Comparison of ENCODE assay signal across 8 cellular contexts in the genomic region with DNA sequence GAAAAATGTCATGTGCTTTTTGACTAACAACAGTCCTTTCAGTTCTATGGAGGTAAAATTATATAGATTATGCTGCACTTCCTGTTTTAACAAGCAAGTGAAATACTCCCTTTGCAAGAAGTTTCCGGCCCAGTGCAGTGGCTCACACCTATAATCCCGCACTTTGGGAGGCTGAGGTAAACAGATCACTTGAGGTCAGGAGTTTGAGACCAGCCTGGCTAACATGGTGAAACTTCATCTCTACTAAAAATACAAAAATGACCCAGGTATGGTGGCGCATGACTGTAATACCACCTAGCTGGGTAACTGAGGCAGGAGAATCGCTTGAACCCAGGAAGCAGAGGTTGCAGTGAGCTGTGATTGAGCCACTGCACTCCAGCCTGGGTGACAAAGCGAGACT. TPM values are rescaled to one million over a fixed set of nuclear protein-coding genes. Genes with fewer than 3 reads are reported as not detected.
A peak's percentile ranks its signal among the peaks of the same experiment; 100 is the strongest.
DNase-seq lines count a peak whose midpoint lies in the region; ATAC-seq lines count a peak whose summit lies in the region.
"Not testable (repeated sequence)": the region's sequence is repeated elsewhere in the genome, so short reads cannot be mapped to it uniquely, and the experiment has no call there.

No MANE protein-coding gene starts in this region.

- H3K27ac ChIP-seq in right cardiac atrium (ENCODE audit: low read length): peak overlapping the region; percentile 45

- peak; percentile 54 for DNase-seq in CD1c-positive myeloid dendritic cell (ENCODE audit: extremely low spot score)
- DNase-seq in NAMALWA (ENCODE audit: low spot score): peak; percentile 24
- peak in 3 of 5 experiments; percentile 32 to 83 (median 50) for DNase-seq in T-helper 2 cell
- peak; percentile 72 for DNase-seq in activated CD8-positive, alpha-beta T cell treated with anti-CD3 and anti-CD28 coated beads, Interleukin-2, amount 10 ng/mL, durations not matched to agents 7 days and 5 days
- not testable (repeated sequence) for DNase-seq in activated naive CD8-positive, alpha-beta T cell treated with anti-CD3 and anti-CD28 coated beads, Interleukin-2, amount 10 ng/mL, durations not matched to agents 7 days and 5 days; right cardiac atrium; stimulated activated effector memory CD8-positive, alpha-beta T cell treated with anti-CD3 and anti-CD28 coated beads, Interleukin-12 subunit alpha, Interleukin-12 subunit beta, amount 100 ng/mL, for 72 hours (ENCODE audit: low spot score in 2 of 2)

- peaks cover 40% of the 10 kb centered on the region for H3K4me1 Mint-ChIP-seq in activated CD8-positive, alpha-beta T cell treated with anti-CD3 and anti-CD28 coated beads, Interleukin-2, amount 10 ng/mL, durations not matched to agents 7 days and 5 days (ENCODE audit: low read depth)
- H3K4me1 Mint-ChIP-seq in activated naive CD8-positive, alpha-beta T cell treated with anti-CD3 and anti-CD28 coated beads, Interleukin-2, amount 10 ng/mL, durations not matched to agents 7 days and 5 days: peaks cover 38% of the 10 kb centered on the region
- peaks cover 66% of the 10 kb centered on the region for H3K4me1 Mint-ChIP-seq in stimulated activated effector memory CD8-positive, alpha-beta T cell treated with anti-CD3 and anti-CD28 coated beads, Interleukin-12 subunit alpha, Interleukin-12 subunit beta, amount 100 ng/mL, for 72 hours

- intact Hi-C loops in right cardiac atrium (cut with DNase I): not testable (repeated sequence)

- peak overlapping the region; percentile 54 for H3K4me3 Mint-ChIP-seq in activated CD8-positive, alpha-beta T cell treated with anti-CD3 and anti-CD28 coated beads, Interleukin-2, amount 10 ng/mL, durations not matched to agents 7 days and 5 days
- H3K4me3 Mint-ChIP-seq in activated naive CD8-positive, alpha-beta T cell treated with anti-CD3 and anti-CD28 coated beads, Interleukin-2, amount 10 ng/mL, durations not matched to agents 7 days and 5 days: peak overlapping the region; percentile 76
- H3K4me3 Mint-ChIP-seq in stimulated activated effector memory CD8-positive, alpha-beta T cell treated with anti-CD3 and anti-CD28 coated beads, Interleukin-12 subunit alpha, Interleukin-12 subunit beta, amount 100 ng/mL, for 72 hours: peak overlapping the region; percentile 53

- H3K27ac Mint-ChIP-seq in activated CD8-positive, alpha-beta T cell treated with anti-CD3 and anti-CD28 coated beads, Interleukin-2, amount 10 ng/mL, durations not matched to agents 7 days and 5 days: peak overlapping the region; percentile 90
- H3K27ac Mint-ChIP-seq in activated naive CD8-positive, alpha-beta T cell treated with anti-CD3 and anti-CD28 coated beads, Interleukin-2, amount 10 ng/mL, durations not matched to agents 7 days and 5 days: peak overlapping the region; percentile 89
- peak overlapping the region; percentile 94 for H3K27ac Mint-ChIP-seq in stimulated activated effector memory CD8-positive, alpha-beta T cell treated with anti-CD3 and anti-CD28 coated beads, Interleukin-12 subunit alpha, Interleukin-12 subunit beta, amount 100 ng/mL, for 72 hours

- 82% methylated on average over 5 of the region's 5 CpGs for WGBS in right cardiac atrium

- not testable (repeated sequence) for H3K9me3 ChIP-seq in right cardiac atrium (ENCODE audit: control insufficient read depth, low read length)

- ATAC-seq in GM21619 (IDR thresholded peaks at IDR 0.05; ENCODE audit: unreplicated experiment): peak; percentile 64
- ATAC-seq in activated CD8-positive, alpha-beta T cell treated with anti-CD3 and anti-CD28 coated beads, Interleukin-2, amount 10 ng/mL, durations not matched to agents 7 days and 5 days: peak; percentile 78
- peak; percentile 77 for ATAC-seq in activated naive CD8-positive, alpha-beta T cell treated with anti-CD3 and anti-CD28 coated beads, Interleukin-2, amount 10 ng/mL, durations not matched to agents 7 days and 5 days (ENCODE audit: low read depth)
- ATAC-seq in right cardiac atrium: not testable (repeated sequence)
- peak; percentile 86 for ATAC-seq in stimulated activated effector memory CD8-positive, alpha-beta T cell treated with anti-CD3 and anti-CD28 coated beads, Interleukin-12 subunit alpha, Interleukin-12 subunit beta, amount 100 ng/mL, for 72 hours

- CTCF ChIA-PET in activated CD8-positive, alpha-beta T cell treated with anti-CD3 and anti-CD28 coated beads, Interleukin-2, amount 10 ng/mL, durations not matched to agents 7 days and 5 days (lab: Charles Lee): interaction anchor here (0.8 to 3.4 kb wide), 9 partner anchors 9 to 112 kb away, joined by 3 to 29 read pairs (median 4); partner anchors contain the start of genes ARPC3, FAM216A and GPN3

- H3K27me3 Mint-ChIP-seq in activated CD8-positive, alpha-beta T cell treated with anti-CD3 and anti-CD28 coated beads, Interleukin-2, amount 10 ng/mL, durations not matched to agents 7 days and 5 days (ENCODE audit: low read depth); activated naive CD8-positive, alpha-beta T cell treated with anti-CD3 and anti-CD28 coated beads, Interleukin-2, amount 10 ng/mL, durations not matched to agents 7 days and 5 days: not testable (repeated sequence)

- not testable (repeated sequence) for H3K4me3 ChIP-seq in right cardiac atrium (ENCODE audit: low read length)

- peaks cover 26% of the 10 kb centered on the region for H3K36me3 Mint-ChIP-seq in activated CD8-positive, alpha-beta T cell treated with anti-CD3 and anti-CD28 coated beads, Interleukin-2, amount 10 ng/mL, durations not matched to agents 7 days and 5 days (ENCODE audit: low read depth)
- H3K36me3 Mint-ChIP-seq in activated naive CD8-positive, alpha-beta T cell treated with anti-CD3 and anti-CD28 coated beads, Interleukin-2, amount 10 ng/mL, durations not matched to agents 7 days and 5 days: peaks cover 11% of the 10 kb centered on the region
- peaks cover 37% of the 10 kb centered on the region for H3K36me3 Mint-ChIP-seq in stimulated activated effector memory CD8-positive, alpha-beta T cell treated with anti-CD3 and anti-CD28 coated beads, Interleukin-12 subunit alpha, Interleukin-12 subunit beta, amount 100 ng/mL, for 72 hours

- H3K27me3 ChIP-seq in right cardiac atrium (ENCODE audit: control insufficient read depth, insufficient read depth): not testable (repeated sequence)

- H3K9me3 Mint-ChIP-seq in activated CD8-positive, alpha-beta T cell treated with anti-CD3 and anti-CD28 coated beads, Interleukin-2, amount 10 ng/mL, durations not matched to agents 7 days and 5 days (ENCODE audit: insufficient read depth); activated naive CD8-positive, alpha-beta T cell treated with anti-CD3 and anti-CD28 coated beads, Interleukin-2, amount 10 ng/mL, durations not matched to agents 7 days and 5 days; stimulated activated effector memory CD8-positive, alpha-beta T cell treated with anti-CD3 and anti-CD28 coated beads, Interleukin-12 subunit alpha, Interleukin-12 subunit beta, amount 100 ng/mL, for 72 hours: not testable (repeated sequence)

- peaks cover 11% of the 10 kb centered on the region for H3K4me1 ChIP-seq in right cardiac atrium (ENCODE audit: control insufficient read depth, insufficient read depth, low read length)

- POLR2A ChIA-PET in activated CD8-positive, alpha-beta T cell treated with anti-CD3 and anti-CD28 coated beads, Interleukin-2, amount 10 ng/mL, durations not matched to agents 7 days and 5 days (lab: Charles Lee): interaction anchor here (0.6 to 1.5 kb wide), 4 partner anchors 13 to 43 kb away, joined by 3 read pairs; no protein-coding TSS in a partner anchor
- POLR2A ChIA-PET in activated naive CD8-positive, alpha-beta T cell treated with anti-CD3 and anti-CD28 coated beads, Interleukin-2, amount 10 ng/mL, durations not matched to agents 7 days and 5 days (lab: Charles Lee): interaction anchor here (1.2 to 1.3 kb wide), 2 partner anchors 14 to 23 kb away, joined by 6 to 8 read pairs; no protein-coding TSS in a partner anchor

RNA-seq across cellular contexts. Expression of gene PPTC7, which starts 20.7 kb away (rescaled TPM):
- total RNA-seq in activated CD8-positive, alpha-beta T cell treated with anti-CD3 and anti-CD28 coated beads, Interleukin-2, amount 10 ng/mL, durations not matched to agents 7 days and 5 days: 10 to 100 TPM; 24.4 to 26.8 TPM
- 10 to 100 TPM; 28.3 to 30.0 TPM for total RNA-seq in activated naive CD8-positive, alpha-beta T cell treated with anti-CD3 and anti-CD28 coated beads, Interleukin-2, amount 10 ng/mL, durations not matched to agents 7 days and 5 days
- total RNA-seq in right cardiac atrium: 10 to 100 TPM; 46.6 to 82.8 (median 56.6) TPM
- 31.5 TPM for polyA plus RNA-seq in right cardiac atrium

RNA-seq across cellular contexts. Expression of gene TCTN1, which starts 51.5 kb away (rescaled TPM):
- 1 to 10 TPM; 5.9 to 7.9 TPM for total RNA-seq in activated CD8-positive, alpha-beta T cell treated with anti-CD3 and anti-CD28 coated beads, Interleukin-2, amount 10 ng/mL, durations not matched to agents 7 days and 5 days
- total RNA-seq in activated naive CD8-positive, alpha-beta T cell treated with anti-CD3 and anti-CD28 coated beads, Interleukin-2, amount 10 ng/mL, durations not matched to agents 7 days and 5 days: 10 to 100 TPM; 10.1 to 10.3 TPM
- 10 to 100 TPM; 37.0 to 47.0 (median 42.4) TPM for total RNA-seq in right cardiac atrium
- polyA plus RNA-seq in right cardiac atrium: 33.7 TPM
